8 cellular contexts compared by ENCODE assay signal in genomic region chr12:113135178-113136127, GRCh38. TPM values are rescaled to one million over a fixed set of nuclear protein-coding genes. Genes with fewer than 3 reads are reported as not detected.
A peak's percentile ranks its signal among the peaks of the same experiment; 100 is the strongest.
DNase-seq lines count a peak whose midpoint lies in the region; ATAC-seq and TF ChIP-seq lines count a peak whose summit lies in the region.

TSS of gene RASAL1 (minus strand) at chr12:113135761. CDS start at chr12:113135462, 299 bp downstream.

- peak within 1 kb of the TSS; percentile 87 for H3K4me3 ChIP-seq in epithelial cell of proximal tubule (ENCODE audit: low read depth, low read length)

- ATAC-seq in HG03378 (IDR thresholded peaks at IDR 0.05; ENCODE audit: unreplicated experiment), result no peak
- no peak for ATAC-seq in GM18498 (IDR thresholded peaks at IDR 0.05; ENCODE audit: unreplicated experiment)

- DNase-seq in NCI-H1092 treated with DMSO at 0.1 percent for 48 hours (lab: John Stamatoyannopoulos, UW) (peak; percentile 9), NCI-H1092 (lab: John Stamatoyannopoulos, UW) (no peak), NCI-H345 (lab: John Stamatoyannopoulos, UW) (peak; percentile 86), epithelial cell of proximal tubule (ENCODE audit: low read depth) (no peak), renal cortical epithelial cell (ENCODE audit: low read depth) (peak; percentile 60)
- peak; percentile 38 for DNase-seq in activated CD8-positive, alpha-beta memory T cell treated with anti-CD3 and anti-CD28 coated beads, Interleukin-2, amount 50 U/mL, for 1 hour (ENCODE audit: extremely low read depth)

- TF ChIP-seq CTCF in epithelial cell of proximal tubule (conservative IDR thresholded peaks at IDR 0.05; ENCODE audit: low read depth, low read length), result peak; percentile 51

RNA-seq across cellular contexts. Expression of gene RASAL1, which starts in this region (rescaled TPM):
- total RNA-seq in epithelial cell of proximal tubule (2.0 and 2.1 TPM in 2 replicates), renal cortical epithelial cell (16.3 and 36.5 TPM in 2 replicates)

Comparison
In these comparisons a context has a peak if more than half of its experiments do, and no peak if none do; other contexts are left out.
1. DNase-seq: peak in NCI-H1092 treated with DMSO at 0.1 percent for 48 hours (single experiment), NCI-H345 (single experiment), activated CD8-positive, alpha-beta memory T cell treated with anti-CD3 and anti-CD28 coated beads, Interleukin-2, amount 50 U/mL, for 1 hour (single experiment) and renal cortical epithelial cell (single experiment); none in NCI-H1092 (single experiment) and epithelial cell of proximal tubule (single experiment).